1 cellular context compared by ENCODE assay signal in the genomic region with DNA sequence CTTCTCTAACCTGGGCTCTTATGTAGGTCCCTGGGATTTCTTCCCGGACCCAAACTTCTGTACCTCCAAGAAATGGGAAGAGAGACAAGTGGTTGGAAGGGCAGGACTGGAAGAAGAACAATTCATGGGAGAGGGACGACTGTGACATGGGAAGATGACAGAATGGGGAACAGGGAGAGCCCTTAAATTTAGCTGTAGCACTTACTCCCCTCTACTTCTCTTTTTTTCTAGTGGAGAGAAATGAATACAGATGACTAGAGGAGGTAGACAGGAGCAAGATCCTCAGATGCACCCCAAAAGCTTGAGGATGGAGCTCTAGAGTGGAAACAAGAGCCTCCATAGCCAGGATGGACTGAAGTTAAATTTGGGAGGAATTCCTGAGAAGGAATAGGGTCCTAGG.
TF ChIP-seq lines count a peak whose summit lies in the region.

No MANE protein-coding gene starts in this region.

TF ChIP-seq in SK-N-SH treated with all-trans-retinoic acid at 6 μM for 48 hours, 23 proteins besides CTCF, POLR2A, EP300 and RAD21 (continued from another document):
- no peak for TF ChIP-seq TSHZ2 (CRISPR knock-in tag; IDR thresholded peaks at IDR 0.05)
- no peak for TF ChIP-seq ESRRG (CRISPR knock-in tag; IDR thresholded peaks at IDR 0.05)
- no peak for TF ChIP-seq CSRNP3 (CRISPR knock-in tag; IDR thresholded peaks at IDR 0.05)
- no peak for TF ChIP-seq TCF4 (CRISPR knock-in tag; IDR thresholded peaks at IDR 0.05; ENCODE audit: borderline replicate concordance)
- TF ChIP-seq TOX (CRISPR knock-in tag; IDR thresholded peaks at IDR 0.05; ENCODE audit: borderline replicate concordance): no peak
- no peak for TF ChIP-seq ZNF8 (CRISPR knock-in tag; IDR thresholded peaks at IDR 0.05)
- TF ChIP-seq PATZ1 (CRISPR knock-in tag; IDR thresholded peaks at IDR 0.05; ENCODE audit: borderline replicate concordance): no peak
- TF ChIP-seq ZFP3 (CRISPR knock-in tag; IDR thresholded peaks at IDR 0.05): no peak
- no peak for TF ChIP-seq PPARA (CRISPR knock-in tag; IDR thresholded peaks at IDR 0.05; ENCODE audit: borderline replicate concordance)
- no peak for TF ChIP-seq GLIS3 (CRISPR knock-in tag; IDR thresholded peaks at IDR 0.05)
